ENCODE assay signal across 10 cellular contexts in genomic region chr9:126773004-126773607, GRCh38. TPM values are rescaled to one million over a fixed set of nuclear protein-coding genes. Genes with fewer than 3 reads are reported as not detected.
DNase-seq lines count a peak whose midpoint lies in the region; ATAC-seq and TF ChIP-seq lines count a peak whose summit lies in the region.
"Had no signal": no experiment of that assay in that cellular context is flagged by ENCODE, and none has a peak within 500 bp of the region (broad histone marks: within the 10 kb centered on the region; RNA-seq: fewer than 3 reads in every experiment).

No MANE protein-coding gene starts in this region.

- intact Hi-C loops in CD4-positive, alpha-beta T cell (cut with DNase I, micrococcal nuclease), result no loop called here

- peak; percentile 38 for TF ChIP-seq CTCF in CD4-positive, alpha-beta T cell (IDR thresholded peaks at IDR 0.05)
- TF ChIP-seq CTCF in HFF-Myc (IDR thresholded peaks at IDR 0.05; ENCODE audit: low read depth, low read length, missing control alignments) (peak; percentile 52), kidney epithelial cell (IDR thresholded peaks at IDR 0.05; ENCODE audit: insufficient read depth, low read length, poor library complexity, severe bottlenecking) (peak; percentile 52)

- POLR2A ChIA-PET in CD4-positive, alpha-beta T cell (lab: Charles Lee), result no interaction called here
- POLR2A ChIA-PET in activated CD8-positive, alpha-beta T cell treated with anti-CD3 and anti-CD28 coated beads, Interleukin-2, amount 10 ng/mL, durations not matched to agents 7 days and 5 days (lab: Charles Lee), result no interaction called here

- no peak for ATAC-seq in CD4-positive, alpha-beta T cell (ENCODE audit: poor library complexity)
- peak; percentile 63 for ATAC-seq in activated CD8-positive, alpha-beta T cell treated with anti-CD3 and anti-CD28 coated beads, Interleukin-2, amount 10 ng/mL, durations not matched to agents 7 days and 5 days
- ATAC-seq in GM18517 (IDR thresholded peaks at IDR 0.05; ENCODE audit: unreplicated experiment), result no peak
- ATAC-seq in GM18511 (IDR thresholded peaks at IDR 0.05; ENCODE audit: unreplicated experiment), result no peak
- no peak for ATAC-seq in GM21528 (IDR thresholded peaks at IDR 0.05; ENCODE audit: low FRiP score, unreplicated experiment)

- DNase-seq in CD4-positive, alpha-beta T cell, result no peak
- DNase-seq in HFF-Myc (ENCODE audit: extremely low read depth, low read depth) (no peak), kidney epithelial cell (ENCODE audit: low read depth) (no peak), HPDE6-E6E7 (ENCODE audit: extremely low spot score) (no peak)
- DNase-seq in activated CD8-positive, alpha-beta T cell treated with anti-CD3 and anti-CD28 coated beads, Interleukin-2, amount 10 ng/mL, durations not matched to agents 7 days and 5 days, result peak; percentile 39
- DNase-seq: effector CD8-positive, alpha-beta T cell had no signal

- H3K36me3 ChIP-seq in kidney epithelial cell (ENCODE audit: control insufficient read depth, insufficient read depth, low read length), result no peaks in the 10 kb centered on the region
- H3K36me3 ChIP-seq: SJSA1 had no signal

- H3K27ac Mint-ChIP-seq in CD4-positive, alpha-beta T cell, result no peak overlapping the region
- H3K27ac Mint-ChIP-seq in activated CD8-positive, alpha-beta T cell treated with anti-CD3 and anti-CD28 coated beads, Interleukin-2, amount 10 ng/mL, durations not matched to agents 7 days and 5 days, result no peak overlapping the region

- H3K9me3 Mint-ChIP-seq in CD4-positive, alpha-beta T cell, result no peaks in the 10 kb centered on the region
- H3K9me3 Mint-ChIP-seq in activated CD8-positive, alpha-beta T cell treated with anti-CD3 and anti-CD28 coated beads, Interleukin-2, amount 10 ng/mL, durations not matched to agents 7 days and 5 days (ENCODE audit: insufficient read depth), result peaks cover 3% of the 10 kb centered on the region

- H3K27ac ChIP-seq in CD4-positive, alpha-beta T cell (ENCODE audit: low read depth, low read length), result no peak overlapping the region
- H3K27ac ChIP-seq: SJSA1 had no signal

- CTCF ChIA-PET in CD4-positive, alpha-beta T cell (lab: Charles Lee), result interaction anchor here (1.2 to 5.1 kb wide), 2 partner anchors 63 to 67 kb away, joined by 5 to 31 read pairs; no protein-coding TSS in a partner anchor
- CTCF ChIA-PET in activated CD8-positive, alpha-beta T cell treated with anti-CD3 and anti-CD28 coated beads, Interleukin-2, amount 10 ng/mL, durations not matched to agents 7 days and 5 days (lab: Charles Lee), result interaction anchor here (0.7 to 22.1 kb wide), 4 partner anchors 8 to 68 kb away, joined by 3 to 704 read pairs (median 9); no protein-coding TSS in a partner anchor

- no peak overlapping the region for H3K4me3 Mint-ChIP-seq in CD4-positive, alpha-beta T cell
- H3K4me3 Mint-ChIP-seq in activated CD8-positive, alpha-beta T cell treated with anti-CD3 and anti-CD28 coated beads, Interleukin-2, amount 10 ng/mL, durations not matched to agents 7 days and 5 days, result no peak overlapping the region

- H3K27me3 ChIP-seq in CD4-positive, alpha-beta T cell (ENCODE audit: control insufficient read depth, insufficient read depth, low read length), result peaks cover 6% of the 10 kb centered on the region
- H3K27me3 ChIP-seq in kidney epithelial cell (ENCODE audit: control insufficient read depth, insufficient read depth, low read length), result peaks cover 4% of the 10 kb centered on the region

- H3K4me1 Mint-ChIP-seq in CD4-positive, alpha-beta T cell (ENCODE audit: low read depth), result no peaks in the 10 kb centered on the region
- H3K4me1 Mint-ChIP-seq in activated CD8-positive, alpha-beta T cell treated with anti-CD3 and anti-CD28 coated beads, Interleukin-2, amount 10 ng/mL, durations not matched to agents 7 days and 5 days (ENCODE audit: low read depth), result peaks cover 5% of the 10 kb centered on the region

- H3K9me3 ChIP-seq in CD4-positive, alpha-beta T cell (ENCODE audit: control insufficient read depth, low read length), result no peaks in the 10 kb centered on the region
- H3K9me3 ChIP-seq: SJSA1 had no signal

- H3K4me3 ChIP-seq in HFF-Myc (replicated peaks; ENCODE audit: low read depth, low read length), result no peak overlapping the region
- no peak overlapping the region for H3K4me3 ChIP-seq in kidney epithelial cell (ENCODE audit: low read depth, low read length)
- H3K4me3 ChIP-seq: SJSA1 had no signal

- no peaks in the 10 kb centered on the region for H3K36me3 Mint-ChIP-seq in CD4-positive, alpha-beta T cell (ENCODE audit: low read depth)
- no peaks in the 10 kb centered on the region for H3K36me3 Mint-ChIP-seq in activated CD8-positive, alpha-beta T cell treated with anti-CD3 and anti-CD28 coated beads, Interleukin-2, amount 10 ng/mL, durations not matched to agents 7 days and 5 days (ENCODE audit: low read depth)

- peaks cover 25% of the 10 kb centered on the region for H3K27me3 Mint-ChIP-seq in CD4-positive, alpha-beta T cell
- H3K27me3 Mint-ChIP-seq in activated CD8-positive, alpha-beta T cell treated with anti-CD3 and anti-CD28 coated beads, Interleukin-2, amount 10 ng/mL, durations not matched to agents 7 days and 5 days (ENCODE audit: low read depth), result peaks cover 22% of the 10 kb centered on the region

RNA-seq across cellular contexts. Expression of gene ZBTB43, which starts 31.7 kb away (rescaled TPM):
- total RNA-seq in CD4-positive, alpha-beta T cell, result 10 to 100 TPM; 47.7 to 50.8 TPM
- 10 to 100 TPM; 13.6 to 19.1 TPM for total RNA-seq in activated CD8-positive, alpha-beta T cell treated with anti-CD3 and anti-CD28 coated beads, Interleukin-2, amount 10 ng/mL, durations not matched to agents 7 days and 5 days
- total RNA-seq in kidney epithelial cell, result 11.8 and 12.7 TPM in 2 replicates
